In the genomic region with DNA sequence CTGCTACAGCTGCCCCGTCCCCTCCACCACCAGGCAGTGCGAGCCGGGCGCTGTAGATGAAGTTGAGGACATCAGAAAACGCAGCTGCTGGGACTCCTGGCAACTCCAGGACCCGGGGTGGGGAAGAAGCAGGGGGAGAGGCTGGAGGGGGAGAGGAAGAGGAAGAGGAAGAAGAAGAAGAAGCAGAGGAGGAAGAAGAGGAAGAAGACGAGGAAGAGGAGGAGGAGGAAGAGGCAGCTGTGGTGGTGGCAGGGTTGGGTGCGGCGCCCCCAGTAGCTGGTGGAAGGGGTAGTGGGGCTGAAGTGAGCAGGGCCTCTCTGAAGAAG, we compare ENCODE assay signal across 12 cellular contexts. TPM values are rescaled to one million over a fixed set of nuclear protein-coding genes. Genes with fewer than 3 reads are reported as not detected.
DNase-seq lines count a peak whose midpoint lies in the region; ATAC-seq, FAIRE-seq and TF ChIP-seq lines count a peak whose summit lies in the region.
"Had no signal": no experiment of that assay in that cellular context is flagged by ENCODE, and none has a peak within 500 bp of the region (broad histone marks: within the 10 kb centered on the region; RNA-seq: fewer than 3 reads in every experiment).

No MANE protein-coding gene starts in this region.

- TF ChIP-seq CTCF in kidney (IDR thresholded peaks at IDR 0.05; ENCODE audit: borderline replicate concordance, extremely low read depth, insufficient read depth) (no peak), colonic mucosa (IDR thresholded peaks at IDR 0.05) (no peak)

- H3K4me3 Mint-ChIP-seq in activated T-cell treated with anti-CD3 and anti-CD28 coated beads, Interleukin-2, amount 50 U/mL, for 24 hours = no peak overlapping the region
- H3K4me3 Mint-ChIP-seq in activated T-cell treated with anti-CD3 and anti-CD28 coated beads, Interleukin-2, amount 50 U/mL, for 4 hours = no peak overlapping the region

- H3K4me3 ChIP-seq in kidney (ENCODE audit: low read length in 2 of 2) (no peak overlapping the region), subcutaneous abdominal adipose tissue (ENCODE audit: low read depth in 1 of 5, low read length in 5 of 5) (no peak overlapping the region), colonic mucosa (no peak overlapping the region)

- H3K27ac ChIP-seq in kidney (ENCODE audit: low read depth in 2 of 2, low read length in 2 of 2) (peak overlapping the region; percentile 55 to 72), subcutaneous abdominal adipose tissue (ENCODE audit: low read depth, low read length) (peak overlapping the region; percentile 72), colonic mucosa (no peak overlapping the region)

- H3K36me3 Mint-ChIP-seq in activated T-cell treated with anti-CD3 and anti-CD28 coated beads, Interleukin-2, amount 50 U/mL, for 24 hours (ENCODE audit: low read depth) = peaks cover 38% of the 10 kb centered on the region
- peaks cover under 1% of the 10 kb centered on the region for H3K36me3 Mint-ChIP-seq in activated T-cell treated with anti-CD3 and anti-CD28 coated beads, Interleukin-2, amount 50 U/mL, for 4 hours (ENCODE audit: insufficient read depth)

- no peak for DNase-seq in activated T-cell treated with anti-CD3 and anti-CD28 coated beads, Interleukin-2, amount 50 U/mL, for 24 hours
- DNase-seq in activated T-cell treated with anti-CD3 and anti-CD28 coated beads, Interleukin-2, amount 50 U/mL, for 4 hours = no peak
- DNase-seq in kidney (no peak), NCI-H1436 treated with DMSO at 0.1 percent for 48 hours (lab: John Stamatoyannopoulos, UW) (no peak), colonic mucosa (no peak)
- DNase-seq: 8988T; activated CD4-positive, alpha-beta T cell treated with anti-CD3 and anti-CD28 coated beads, Interleukin-2, amount 50 U/mL, for 1 hour; NCI-H2171 treated with DMSO at 0.1 percent for 48 hours; T-helper 1 cell had no signal

- ATAC-seq in activated T-cell treated with anti-CD3 and anti-CD28 coated beads, Interleukin-2, amount 50 U/mL, for 4 hours = no peak

- no peaks in the 10 kb centered on the region for H3K9me3 Mint-ChIP-seq in activated T-cell treated with anti-CD3 and anti-CD28 coated beads, Interleukin-2, amount 50 U/mL, for 24 hours
- no peaks in the 10 kb centered on the region for H3K9me3 Mint-ChIP-seq in activated T-cell treated with anti-CD3 and anti-CD28 coated beads, Interleukin-2, amount 50 U/mL, for 4 hours

- peaks cover 4 to 6% of the 10 kb centered on the region in 2 donors for H3K4me1 ChIP-seq in kidney (ENCODE audit: control insufficient read depth in 1 of 2, insufficient read depth in 1 of 2, low read depth in 1 of 2, low read length in 2 of 2)
- peaks cover 0 to 37% (median 30%) of the 10 kb centered on the region in 5 donors for H3K4me1 ChIP-seq in subcutaneous abdominal adipose tissue (ENCODE audit: control insufficient read depth in 5 of 5, insufficient read depth in 5 of 5, low read length in 5 of 5)
- no peaks in the 10 kb centered on the region for H3K4me1 ChIP-seq in colonic mucosa

- H3K9ac ChIP-seq in kidney (ENCODE audit: low read length in 2 of 2) = no peak overlapping the region
- peak overlapping the region in 2 of 5 donors; percentile 55 to 56 for H3K9ac ChIP-seq in subcutaneous abdominal adipose tissue (ENCODE audit: low read length in 5 of 5)
- H3K9ac ChIP-seq in colonic mucosa (ENCODE audit: low read depth in 2 of 2, low read length in 2 of 2) = no peak overlapping the region

- H3K4me1 Mint-ChIP-seq in activated T-cell treated with anti-CD3 and anti-CD28 coated beads, Interleukin-2, amount 50 U/mL, for 24 hours (ENCODE audit: low read depth) = peaks cover 21% of the 10 kb centered on the region
- H3K4me1 Mint-ChIP-seq in activated T-cell treated with anti-CD3 and anti-CD28 coated beads, Interleukin-2, amount 50 U/mL, for 4 hours (ENCODE audit: low read depth) = peaks cover 12% of the 10 kb centered on the region

- intact Hi-C loops in kidney (cut with DNase I) (no loop called here), colonic mucosa (cut with DNase I) (no loop called here)

- no peaks in the 10 kb centered on the region for H3K9me3 ChIP-seq in kidney (ENCODE audit: control insufficient read depth in 1 of 2, low read length in 2 of 2)
- H3K9me3 ChIP-seq in subcutaneous abdominal adipose tissue (ENCODE audit: control insufficient read depth in 5 of 5, low read length in 5 of 5) = no peaks in the 10 kb centered on the region
- no peaks in the 10 kb centered on the region for H3K9me3 ChIP-seq in colonic mucosa

- H3K27ac Mint-ChIP-seq in activated T-cell treated with anti-CD3 and anti-CD28 coated beads, Interleukin-2, amount 50 U/mL, for 24 hours = peak overlapping the region; percentile 76
- H3K27ac Mint-ChIP-seq: progenitor cell of endocrine pancreas had no signal

- no peak for FAIRE-seq in kidney (lab: Jason Lieb, UNC)

- no peaks in the 10 kb centered on the region for H3K27me3 Mint-ChIP-seq in activated T-cell treated with anti-CD3 and anti-CD28 coated beads, Interleukin-2, amount 50 U/mL, for 24 hours
- H3K27me3 Mint-ChIP-seq in activated T-cell treated with anti-CD3 and anti-CD28 coated beads, Interleukin-2, amount 50 U/mL, for 4 hours (ENCODE audit: low read depth) = no peaks in the 10 kb centered on the region
- H3K27me3 Mint-ChIP-seq: progenitor cell of endocrine pancreas had no signal

- no peaks in the 10 kb centered on the region for H3K27me3 ChIP-seq in subcutaneous abdominal adipose tissue (ENCODE audit: control insufficient read depth in 5 of 5, insufficient read depth in 4 of 5, low read length in 5 of 5)
- no peaks in the 10 kb centered on the region for H3K27me3 ChIP-seq in colonic mucosa

- H3K36me3 ChIP-seq in kidney (ENCODE audit: control insufficient read depth in 1 of 2, insufficient read depth in 2 of 2, low read length in 2 of 2) = peaks cover 5 to 9% of the 10 kb centered on the region in 2 donors
- H3K36me3 ChIP-seq in subcutaneous abdominal adipose tissue (ENCODE audit: control insufficient read depth in 5 of 5, insufficient read depth in 5 of 5, low read length in 5 of 5) = peaks cover 0 to 50% (median 33%) of the 10 kb centered on the region in 5 donors
- H3K36me3 ChIP-seq in colonic mucosa = no peaks in the 10 kb centered on the region

RNA-seq across cellular contexts. Expression of gene ZBTB4, which starts 13.2 kb away (rescaled TPM):
- total RNA-seq in activated T-cell treated with anti-CD3 and anti-CD28 coated beads, Interleukin-2, amount 50 U/mL, for 4 hours = 10 to 100 TPM; 16.0 to 18.0 (median 17.5) TPM
- total RNA-seq in kidney = 64.8 TPM
- 23.2 TPM for polyA plus RNA-seq in kidney (ENCODE audit: insufficient read depth, low read depth, low replicate concordance)
- total RNA-seq in colonic mucosa = 10 to 100 TPM; 12.9 to 26.7 TPM

RNA-seq across cellular contexts. Expression of gene SLC35G6, which starts 15.0 kb away (rescaled TPM):
- total RNA-seq in activated T-cell treated with anti-CD3 and anti-CD28 coated beads, Interleukin-2, amount 50 U/mL, for 4 hours = not detected
- total RNA-seq in kidney = not detected
- not detected for polyA plus RNA-seq in kidney (ENCODE audit: insufficient read depth, low read depth, low replicate concordance)
- total RNA-seq in colonic mucosa = not detected
- total RNA-seq: progenitor cell of endocrine pancreas, subcutaneous adipose tissue had no signal

RNA-seq across cellular contexts. Expression of gene POLR2A, which starts 17.9 kb away (rescaled TPM):
- total RNA-seq in activated T-cell treated with anti-CD3 and anti-CD28 coated beads, Interleukin-2, amount 50 U/mL, for 4 hours = 100 to 1,000 TPM; 184 to 188 (median 188) TPM
- 133 TPM for total RNA-seq in kidney
- 18.6 TPM for polyA plus RNA-seq in kidney (ENCODE audit: insufficient read depth, low read depth, low replicate concordance)
- total RNA-seq in colonic mucosa = 100 to 1,000 TPM in 1 of 2 donors, 10 to 100 TPM in 1; 73.5 to 137 TPM

RNA-seq across cellular contexts. Expression of gene CHRNB1, which starts 21.4 kb away (rescaled TPM):
- 1 to 10 TPM; 3.9 to 4.6 (median 4.3) TPM for total RNA-seq in activated T-cell treated with anti-CD3 and anti-CD28 coated beads, Interleukin-2, amount 50 U/mL, for 4 hours
- total RNA-seq in kidney (11.9 TPM), colonic mucosa (1 to 10 TPM; 4.3 to 6.1 TPM)
- 19.3 TPM for polyA plus RNA-seq in kidney (ENCODE audit: insufficient read depth, low read depth, low replicate concordance)

RNA-seq across cellular contexts. Expression of gene FGF11, which starts 27.0 kb away (rescaled TPM):
- total RNA-seq in activated T-cell treated with anti-CD3 and anti-CD28 coated beads, Interleukin-2, amount 50 U/mL, for 4 hours = under 1 TPM; 0.19 to 0.32 (median 0.28) TPM
- 1.4 TPM for total RNA-seq in kidney
- polyA plus RNA-seq in kidney (ENCODE audit: insufficient read depth, low read depth, low replicate concordance) = 7.7 TPM
- total RNA-seq in colonic mucosa = 1 to 10 TPM; 1.2 to 1.6 TPM
